In the genomic region with DNA sequence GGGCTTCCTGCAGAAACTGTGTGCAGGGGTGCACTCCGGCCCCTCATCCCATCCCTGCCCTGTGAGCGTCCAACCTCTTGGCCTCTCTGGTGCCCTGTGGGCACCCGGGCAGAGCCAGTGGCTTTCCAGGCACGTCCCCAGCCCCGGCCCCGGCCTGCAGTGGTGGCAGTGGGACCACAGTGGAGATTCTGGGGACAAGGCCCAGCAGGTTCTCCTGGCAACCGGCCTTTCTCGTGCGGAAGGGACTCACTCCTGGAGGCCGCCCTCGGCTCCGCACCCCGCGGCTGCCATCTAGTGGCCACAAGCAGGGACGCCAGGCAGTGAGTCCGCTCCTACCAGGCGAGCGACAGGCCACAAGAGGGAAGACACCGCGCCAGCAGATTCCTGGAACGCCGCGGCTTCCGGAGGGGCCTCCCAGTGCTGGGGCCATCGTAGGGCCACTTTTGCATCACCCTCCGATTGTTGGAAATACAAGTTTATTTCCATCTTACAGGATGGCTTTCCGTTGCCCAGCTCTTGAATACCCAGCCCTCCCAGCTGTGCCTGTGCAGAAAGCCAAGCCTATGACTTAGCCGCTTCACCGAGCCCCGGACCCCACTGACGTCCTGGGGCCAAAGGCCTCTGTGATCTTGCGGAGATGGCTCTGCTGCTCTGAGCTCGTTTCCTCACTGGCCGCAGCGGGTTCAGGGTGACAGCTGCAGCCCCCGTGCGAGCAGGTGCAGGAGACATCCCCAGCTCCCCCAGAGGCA, we compare ENCODE assay signal across 9 cellular contexts.
DNase-seq lines count a peak whose midpoint lies in the region; ATAC-seq and TF ChIP-seq lines count a peak whose summit lies in the region.
"Had no signal": no experiment of that assay in that cellular context is flagged by ENCODE, and none has a peak within 500 bp of the region (broad histone marks: within the 10 kb centered on the region; RNA-seq: fewer than 3 reads in every experiment).

No MANE protein-coding gene starts in this region.

- H3K27me3 ChIP-seq in Panc1 (ENCODE audit: control insufficient read depth, insufficient read depth, low read length) = no peaks in the 10 kb centered on the region

- intact Hi-C loops in Panc1 (cut with micrococcal nuclease; ENCODE audit: unreplicated experiment) = loop anchor here (1.0 kb wide), 1 partner anchor 288 kb away; no protein-coding TSS in a partner anchor

- no peaks in the 10 kb centered on the region for H3K4me1 ChIP-seq in Panc1 (ENCODE audit: control insufficient read depth, insufficient read depth, low read length)

- no peak overlapping the region for H3K27ac Mint-ChIP-seq in nephron
- H3K27ac Mint-ChIP-seq: activated naive CD4-positive, alpha-beta T cell treated with anti-CD3 and anti-CD28 coated beads, Interleukin-2, amount 50 U/mL, for 24 hours had no signal

- no peaks in the 10 kb centered on the region for H3K36me3 ChIP-seq in Panc1 (ENCODE audit: control insufficient read depth, insufficient read depth, low read length)

- TF ChIP-seq CTCF in Panc1 (IDR thresholded peaks at IDR 0.05) (peak; percentile 99), nephron (IDR thresholded peaks at IDR 0.05; ENCODE audit: unreplicated experiment in 3 of 3) (peak; percentile 94 to 97 (median 96))

- in situ Hi-C loops in Panc1 (cut with HindIII; ENCODE audit: low pct_unique_long_range_greater_than_20kb, low sequenced_read_pairs) = no loop called here

- peak; percentile 55 for DNase-seq in DMS153 (lab: John Stamatoyannopoulos, UW)
- DNase-seq in KG1 (lab: John Stamatoyannopoulos, UW) = peak; percentile 62
- DNase-seq in Panc1 (ENCODE audit: low read depth, low spot score) = peak; percentile 18
- DNase-seq in activated T-cell treated with anti-CD3 and anti-CD28 coated beads, Interleukin-2, amount 50 U/mL, for 48 hours = peak; percentile 76 to 80
- DNase-seq in fibroblast of peridontal ligament (ENCODE audit: extremely low read depth) = peak; percentile 57
- peak; percentile 75 for DNase-seq in stimulated activated naive CD8-positive, alpha-beta T cell treated with anti-CD3 and anti-CD28 coated beads, Interleukin-15, Interleukin-2, amounts not matched to agents 100 U/mL and 50 U/mL, for 24 hours

- no peak overlapping the region for H3K4me3 ChIP-seq in Panc1 (ENCODE audit: low read depth in 2 of 2, low read length in 2 of 2)

- POLR2A ChIA-PET in Panc1 (lab: Charles Lee) = no interaction called here

- ATAC-seq in Panc1 (peak; percentile 99), GM21526 (IDR thresholded peaks at IDR 0.05; ENCODE audit: low FRiP score, unreplicated experiment) (no peak)
- ATAC-seq in stimulated activated naive CD8-positive, alpha-beta T cell treated with anti-CD3 and anti-CD28 coated beads, Interleukin-15, Interleukin-2, amounts not matched to agents 100 U/mL and 50 U/mL, for 24 hours = peak; percentile 84

- no peaks in the 10 kb centered on the region for H3K4me1 Mint-ChIP-seq in nephron
- H3K4me1 Mint-ChIP-seq: activated naive CD4-positive, alpha-beta T cell treated with anti-CD3 and anti-CD28 coated beads, Interleukin-2, amount 50 U/mL, for 24 hours had no signal

- H3K27me3 Mint-ChIP-seq in nephron (ENCODE audit: low read depth) = peaks cover 28% of the 10 kb centered on the region

- H3K9me3 Mint-ChIP-seq in nephron = peaks cover 21% of the 10 kb centered on the region

- peaks cover 11% of the 10 kb centered on the region for H3K9me3 ChIP-seq in Panc1 (ENCODE audit: control insufficient read depth, insufficient read depth, low read depth, low read length)

- CTCF ChIA-PET in Panc1 (lab: Charles Lee) = interaction anchor here (0.5 to 0.8 kb wide), 2 partner anchors 42 to 289 kb away, joined by 3 to 5 read pairs; no protein-coding TSS in a partner anchor

- H3K4me3 Mint-ChIP-seq in nephron = no peak overlapping the region
- H3K4me3 Mint-ChIP-seq: activated naive CD4-positive, alpha-beta T cell treated with anti-CD3 and anti-CD28 coated beads, Interleukin-2, amount 50 U/mL, for 24 hours had no signal

- H3K27ac ChIP-seq in Panc1 (ENCODE audit: low read length) = no peak overlapping the region

- no TSS peak for BruUV-seq in Panc1 (replicated peaks; lab: Mats Ljungman, UMichigan)

- peaks cover 16% of the 10 kb centered on the region for H3K36me3 Mint-ChIP-seq in nephron (ENCODE audit: low read depth)
- H3K36me3 Mint-ChIP-seq: activated naive CD4-positive, alpha-beta T cell treated with anti-CD3 and anti-CD28 coated beads, Interleukin-2, amount 50 U/mL, for 24 hours had no signal

Comparison
In these comparisons a context has a peak if more than half of its experiments do, and no peak if none do; other contexts are left out.
1. DNase-seq: peak in every context shown above with its lines; median percentile 78 in activated T-cell treated with anti-CD3 and anti-CD28 coated beads, Interleukin-2, amount 50 U/mL, for 48 hours; 75 in stimulated activated naive CD8-positive, alpha-beta T cell treated with anti-CD3 and anti-CD28 coated beads, Interleukin-15, Interleukin-2, amounts not matched to agents 100 U/mL and 50 U/mL, for 24 hours; 62 in KG1; 57 in fibroblast of peridontal ligament; 55 in DMS153; 18 in Panc1.